In genomic region chr6:156260792-156261191, GRCh38 we compare ENCODE assay signal across 1 cellular context.
TF ChIP-seq lines count a peak whose summit lies in the region.

No MANE protein-coding gene starts in this region.

TF ChIP-seq in K562, 482 proteins besides CTCF, POLR2A, EP300 and RAD21:
- TF ChIP-seq CUX1 (CRISPR knock-in tag; IDR thresholded peaks at IDR 0.05) (no peak), MEF2D (tag; conservative IDR thresholded peaks at IDR 0.05; ENCODE audit: low read depth) (no peak), CEBPG (CRISPR knock-in tag; IDR thresholded peaks at IDR 0.05) (no peak), CEBPG (tag; conservative IDR thresholded peaks at IDR 0.05 in 1 of 2, IDR thresholded peaks at IDR 0.05 in 1 of 2) (peak; percentile 57 to 97; a peak in 3 of 4 replicates), ETV5 (CRISPR knock-in tag; IDR thresholded peaks at IDR 0.05; ENCODE audit: low read depth) (no peak), ZNF311 (CRISPR knock-in tag; IDR thresholded peaks at IDR 0.05) (no peak), YBX1 (IDR thresholded peaks at IDR 0.05) (no peak), MGA (IDR thresholded peaks at IDR 0.05) (no peak), HDGF (IDR thresholded peaks at IDR 0.05) (no peak), MEF2A (IDR thresholded peaks at IDR 0.05; ENCODE audit: control insufficient read depth, low read depth, low read length) (no peak), ILF3 (IDR thresholded peaks at IDR 0.05; ENCODE audit: borderline replicate concordance) (no peak), ZFX (CRISPR knock-in tag; IDR thresholded peaks at IDR 0.05) (no peak), NUFIP1 (IDR thresholded peaks at IDR 0.05; ENCODE audit: partially characterized antibody) (no peak), SMARCC2 (IDR thresholded peaks at IDR 0.05; ENCODE audit: low read depth) (no peak), ZNF764 (CRISPR knock-in tag; IDR thresholded peaks at IDR 0.05; ENCODE audit: low read depth) (no peak), SRSF7 (optimal IDR thresholded peaks at IDR 0.05; ENCODE audit: low read depth, low read length) (no peak), ETS2 (tag; IDR thresholded peaks at IDR 0.05; ENCODE audit: borderline replicate concordance, poor library complexity, severe bottlenecking) (no peak), MAZ (CRISPR knock-in tag; conservative IDR thresholded peaks at IDR 0.05 in 1 of 2, IDR thresholded peaks at IDR 0.05 in 1 of 2) (no peak), CEBPB (tag; IDR thresholded peaks at IDR 0.05) (peak; percentile 93), IFI16 (CRISPR knock-in tag; IDR thresholded peaks at IDR 0.05) (no peak)
- TF ChIP-seq, protein P1, sequence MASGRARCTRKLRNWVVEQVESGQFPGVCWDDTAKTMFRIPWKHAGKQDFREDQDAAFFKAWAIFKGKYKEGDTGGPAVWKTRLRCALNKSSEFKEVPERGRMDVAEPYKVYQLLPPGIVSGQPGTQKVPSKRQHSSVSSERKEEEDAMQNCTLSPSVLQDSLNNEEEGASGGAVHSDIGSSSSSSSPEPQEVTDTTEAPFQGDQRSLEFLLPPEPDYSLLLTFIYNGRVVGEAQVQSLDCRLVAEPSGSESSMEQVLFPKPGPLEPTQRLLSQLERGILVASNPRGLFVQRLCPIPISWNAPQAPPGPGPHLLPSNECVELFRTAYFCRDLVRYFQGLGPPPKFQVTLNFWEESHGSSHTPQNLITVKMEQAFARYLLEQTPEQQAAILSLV (tag; IDR thresholded peaks at IDR 0.05) = peak; percentile 76; the same call in 1 of the 2 replicates
- TF ChIP-seq, protein P2, sequence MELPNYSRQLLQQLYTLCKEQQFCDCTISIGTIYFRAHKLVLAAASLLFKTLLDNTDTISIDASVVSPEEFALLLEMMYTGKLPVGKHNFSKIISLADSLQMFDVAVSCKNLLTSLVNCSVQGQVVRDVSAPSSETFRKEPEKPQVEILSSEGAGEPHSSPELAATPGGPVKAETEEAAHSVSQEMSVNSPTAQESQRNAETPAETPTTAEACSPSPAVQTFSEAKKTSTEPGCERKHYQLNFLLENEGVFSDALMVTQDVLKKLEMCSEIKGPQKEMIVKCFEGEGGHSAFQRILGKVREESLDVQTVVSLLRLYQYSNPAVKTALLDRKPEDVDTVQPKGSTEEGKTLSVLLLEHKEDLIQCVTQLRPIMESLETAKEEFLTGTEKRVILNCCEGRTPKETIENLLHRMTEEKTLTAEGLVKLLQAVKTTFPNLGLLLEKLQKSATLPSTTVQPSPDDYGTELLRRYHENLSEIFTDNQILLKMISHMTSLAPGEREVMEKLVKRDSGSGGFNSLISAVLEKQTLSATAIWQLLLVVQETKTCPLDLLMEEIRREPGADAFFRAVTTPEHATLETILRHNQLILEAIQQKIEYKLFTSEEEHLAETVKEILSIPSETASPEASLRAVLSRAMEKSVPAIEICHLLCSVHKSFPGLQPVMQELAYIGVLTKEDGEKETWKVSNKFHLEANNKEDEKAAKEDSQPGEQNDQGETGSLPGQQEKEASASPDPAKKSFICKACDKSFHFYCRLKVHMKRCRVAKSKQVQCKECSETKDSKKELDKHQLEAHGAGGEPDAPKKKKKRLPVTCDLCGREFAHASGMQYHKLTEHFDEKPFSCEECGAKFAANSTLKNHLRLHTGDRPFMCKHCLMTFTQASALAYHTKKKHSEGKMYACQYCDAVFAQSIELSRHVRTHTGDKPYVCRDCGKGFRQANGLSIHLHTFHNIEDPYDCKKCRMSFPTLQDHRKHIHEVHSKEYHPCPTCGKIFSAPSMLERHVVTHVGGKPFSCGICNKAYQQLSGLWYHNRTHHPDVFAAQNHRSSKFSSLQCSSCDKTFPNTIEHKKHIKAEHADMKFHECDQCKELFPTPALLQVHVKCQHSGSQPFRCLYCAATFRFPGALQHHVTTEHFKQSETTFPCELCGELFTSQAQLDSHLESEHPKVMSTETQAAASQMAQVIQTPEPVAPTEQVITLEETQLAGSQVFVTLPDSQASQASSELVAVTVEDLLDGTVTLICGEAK (IDR thresholded peaks at IDR 0.05) = no peak
- TF ChIP-seq, protein P2 (CRISPR knock-in tag; IDR thresholded peaks at IDR 0.05) = no peak
- TF ChIP-seq, protein P3, sequence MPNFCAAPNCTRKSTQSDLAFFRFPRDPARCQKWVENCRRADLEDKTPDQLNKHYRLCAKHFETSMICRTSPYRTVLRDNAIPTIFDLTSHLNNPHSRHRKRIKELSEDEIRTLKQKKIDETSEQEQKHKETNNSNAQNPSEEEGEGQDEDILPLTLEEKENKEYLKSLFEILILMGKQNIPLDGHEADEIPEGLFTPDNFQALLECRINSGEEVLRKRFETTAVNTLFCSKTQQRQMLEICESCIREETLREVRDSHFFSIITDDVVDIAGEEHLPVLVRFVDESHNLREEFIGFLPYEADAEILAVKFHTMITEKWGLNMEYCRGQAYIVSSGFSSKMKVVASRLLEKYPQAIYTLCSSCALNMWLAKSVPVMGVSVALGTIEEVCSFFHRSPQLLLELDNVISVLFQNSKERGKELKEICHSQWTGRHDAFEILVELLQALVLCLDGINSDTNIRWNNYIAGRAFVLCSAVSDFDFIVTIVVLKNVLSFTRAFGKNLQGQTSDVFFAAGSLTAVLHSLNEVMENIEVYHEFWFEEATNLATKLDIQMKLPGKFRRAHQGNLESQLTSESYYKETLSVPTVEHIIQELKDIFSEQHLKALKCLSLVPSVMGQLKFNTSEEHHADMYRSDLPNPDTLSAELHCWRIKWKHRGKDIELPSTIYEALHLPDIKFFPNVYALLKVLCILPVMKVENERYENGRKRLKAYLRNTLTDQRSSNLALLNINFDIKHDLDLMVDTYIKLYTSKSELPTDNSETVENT (CRISPR knock-in tag; IDR thresholded peaks at IDR 0.05) = no peak
